In the genomic region with DNA sequence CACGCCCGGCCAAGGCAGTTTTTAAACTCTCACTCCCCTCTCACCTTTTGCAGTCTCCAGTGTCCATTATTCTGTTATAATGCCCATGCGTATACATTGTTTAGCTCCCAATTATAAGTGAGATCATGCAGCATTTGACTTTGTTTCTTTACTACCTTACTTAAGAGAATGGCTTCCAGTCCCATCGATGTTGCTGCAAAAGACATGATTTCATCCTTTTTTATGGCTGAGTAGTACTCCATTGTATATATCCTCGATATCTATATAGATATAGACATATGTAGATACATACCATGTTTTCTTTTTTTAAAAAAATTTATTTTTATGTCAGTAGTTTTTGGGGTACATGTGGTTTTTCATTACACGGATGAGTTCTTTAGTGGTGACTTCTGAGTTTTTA, we compare ENCODE assay signal across 31 cellular contexts. TPM values are rescaled to one million over a fixed set of nuclear protein-coding genes. Genes with fewer than 3 reads are reported as not detected.
"Had no signal": no experiment of that assay in that cellular context is flagged by ENCODE, and none has a peak within 500 bp of the region (broad histone marks: within the 10 kb centered on the region; RNA-seq: fewer than 3 reads in every experiment).

No MANE protein-coding gene starts in this region.

- H3K9me3 ChIP-seq: testis, thoracic aorta, thyroid gland, tibial artery, transverse colon, upper lobe of left lung, upper lobe of right lung, uterus, vagina had no signal

- ATAC-seq: stimulated activated effector memory CD8-positive, alpha-beta T cell treated with anti-CD3 and anti-CD28 coated beads, Interleukin-12 subunit alpha, Interleukin-12 subunit beta, amount 100 ng/mL, for 72 hours; stimulated activated memory B cell treated with anti-CD40 and anti-IgM and Interleukin-4, amounts not matched to agents 10 μg/mL and 1 μg/mL and 100 μg/mL, for 72 hours; stimulated activated naive B cell treated with anti-CD40 and anti-IgM and Interleukin-4, amounts not matched to agents 10 μg/mL and 1 μg/mL and 100 μg/mL, for 72 hours; stimulated activated naive CD8-positive, alpha-beta T cell treated with anti-CD3 and anti-CD28 coated beads, Interleukin-15, amount 100 ng/mL, for 72 hours; stimulated activated naive CD8-positive, alpha-beta T cell treated with anti-CD3 and anti-CD28 coated beads, Interleukin-15, Interleukin-2, amounts not matched to agents 100 U/mL and 50 U/mL, for 24 hours; upper lobe of right lung had no signal

- H3K27ac ChIP-seq: stomach, suprapubic skin, testis, thoracic aorta, thyroid gland, tibial artery, tibial nerve, transverse colon, upper lobe of left lung, upper lobe of right lung, uterus, vagina had no signal

- H3K36me3 ChIP-seq: stomach, suprapubic skin, thoracic aorta, thyroid gland, tibial artery, tibial nerve, transverse colon, upper lobe of left lung, upper lobe of right lung, uterus, vagina had no signal

- H3K4me3 ChIP-seq: stomach, suprapubic skin, testis, thoracic aorta, thyroid gland, tibial artery, tibial nerve, transverse colon, upper lobe of left lung, upper lobe of right lung, uterus, vagina had no signal

- H3K27me3 ChIP-seq: testis, thyroid gland, tibial artery, tibial nerve, transverse colon, upper lobe of left lung, upper lobe of right lung, uterus, vagina had no signal

- FAIRE-seq: urothelium cell line had no signal

- DNase-seq: stimulated activated CD4-positive, alpha-beta T cell treated with anti-CD3 and anti-CD28 coated beads, Interleukin-2, amount 100 ng/mL, for 48 hours; stimulated activated CD4-positive, alpha-beta T cell treated with anti-CD3 and anti-CD28 coated beads, Interleukin-4, amount 100 ng/mL, for 1 hour; stimulated activated CD4-positive, alpha-beta T cell treated with anti-CD3 and anti-CD28 coated beads, Interleukin-4, amount 100 ng/mL, for 24 hours; stimulated activated CD4-positive, alpha-beta T cell treated with anti-CD3 and anti-CD28 coated beads, Interleukin-4, amount 100 ng/mL, for 4 hours; stimulated activated CD8-positive, alpha-beta memory T cell treated with anti-CD3 and anti-CD28 coated beads, Interleukin-4, amount 100 ng/mL, for 48 hours; stimulated activated naive B cell treated with anti-CD40 and anti-IgM and Interleukin-4, amounts not matched to agents 10 μg/mL and 1 μg/mL and 100 μg/mL, for 72 hours; stimulated activated naive CD4-positive, alpha-beta T cell; stimulated activated naive CD4-positive, alpha-beta T cell treated with Interleukin-2 at 50 U/mL for 16 hours; stimulated activated naive CD8-positive, alpha-beta T cell treated with anti-CD3 and anti-CD28 coated beads, Interleukin-15, amount 100 ng/mL, for 72 hours; stimulated activated naive CD8-positive, alpha-beta T cell treated with anti-CD3 and anti-CD28 coated beads, Interleukin-15, Interleukin-2, amounts not matched to agents 100 U/mL and 50 U/mL, for 24 hours; stomach; substantia nigra; testis; thyroid gland; tibial artery; transverse colon; trophoblast cell; upper lobe of left lung; upper lobe of right lung; uterus had no signal

- H3K4me1 ChIP-seq: stomach, suprapubic skin, testis, thyroid gland, tibial artery, tibial nerve, transverse colon, upper lobe of left lung, upper lobe of right lung, uterus, vagina had no signal

RNA-seq across cellular contexts. Expression of a gene that starts 8.4 kb away (rescaled TPM):
- total RNA-seq: subcutaneous adipose tissue, suprapubic skin, thoracic aorta, ureter, urinary bladder, uterus, vagina had no signal

RNA-seq across cellular contexts. Expression of a gene that starts 32.2 kb away (rescaled TPM):
- total RNA-seq: stomach, subcutaneous adipose tissue, suprapubic skin, temporal lobe, thoracic aorta, thyroid gland, tibial nerve, transverse colon, upper lobe of left lung, upper lobe of right lung, ureter, urinary bladder, uterus, vagina had no signal
- polyA plus RNA-seq: stomach, urinary bladder had no signal
